Comparison of ENCODE assay signal across 10 cellular contexts in genomic region chr17:41968676-41969075, GRCh38. TPM values are rescaled to one million over a fixed set of nuclear protein-coding genes. Genes with fewer than 3 reads are reported as not detected.
DNase-seq lines count a peak whose midpoint lies in the region; ATAC-seq and TF ChIP-seq lines count a peak whose summit lies in the region.
"Had no signal": no experiment of that assay in that cellular context is flagged by ENCODE, and none has a peak within 500 bp of the region (broad histone marks: within the 10 kb centered on the region; RNA-seq: fewer than 3 reads in every experiment).

No MANE protein-coding gene starts in this region.

- DNase-seq in CD4-positive, alpha-beta memory T cell: no peak
- no peak for DNase-seq in caudate nucleus (lab: John Stamatoyannopoulos, UW)
- no peak for DNase-seq in stimulated activated CD4-positive, alpha-beta T cell treated with anti-CD3 and anti-CD28 coated beads, Interleukin-4, amount 100 ng/mL, for 24 hours
- DNase-seq: activated T-cell treated with anti-CD3 and anti-CD28 coated beads for 4 hours, left colon had no signal

- peaks cover 43% of the 10 kb centered on the region for H3K4me1 ChIP-seq in CD4-positive, alpha-beta memory T cell (ENCODE audit: insufficient read depth, low read length)
- H3K4me1 ChIP-seq in HEK293 (ENCODE audit: control insufficient read depth, insufficient read depth, low read length): 0 out of 2 replicates have a peak, but pooled peaks cover 4% of the 10 kb centered on the region

- peaks cover 20% of the 10 kb centered on the region for H3K36me3 ChIP-seq in CD4-positive, alpha-beta memory T cell (ENCODE audit: insufficient read depth, low read length)
- H3K36me3 ChIP-seq in HEK293 (ENCODE audit: control insufficient read depth in 2 of 2, insufficient read depth in 1 of 2, low read length in 2 of 2): peaks cover 28 to 57% of the 10 kb centered on the region in 2 experiments

- no peak overlapping the region for H3K4me3 ChIP-seq in CD4-positive, alpha-beta memory T cell (ENCODE audit: low read length in 2 of 2)
- H3K4me3 ChIP-seq in HEK293 (ENCODE audit: low read depth, low read length): no peak overlapping the region

- H3K27ac Mint-ChIP-seq in CD4-positive, alpha-beta memory T cell: peak overlapping the region in 3 of 7 donors; percentile 42 to 92 (median 57)
- H3K27ac Mint-ChIP-seq in nephron: peak overlapping the region in 1 of 3 experiments; percentile 46

- peak overlapping the region in 6 of 8 donors; percentile 41 to 85 (median 62) for H3K4me3 Mint-ChIP-seq in CD4-positive, alpha-beta memory T cell
- H3K4me3 Mint-ChIP-seq in nephron: peak overlapping the region; percentile 84 to 88 (median 87)

- H3K9me3 ChIP-seq in CD4-positive, alpha-beta memory T cell (ENCODE audit: control insufficient read depth in 1 of 2, low read length in 2 of 2): no peaks in the 10 kb centered on the region
- no peaks in the 10 kb centered on the region for H3K9me3 ChIP-seq in HEK293 (ENCODE audit: control insufficient read depth, insufficient read depth, low read depth, low read length)
- H3K9me3 ChIP-seq: heart left ventricle had no signal

- H3K27me3 Mint-ChIP-seq in CD4-positive, alpha-beta memory T cell: no peaks in the 10 kb centered on the region
- H3K27me3 Mint-ChIP-seq in nephron (ENCODE audit: low read depth): no peaks in the 10 kb centered on the region

- POLR2A ChIA-PET in CD4-positive, alpha-beta memory T cell (lab: Charles Lee; ENCODE audit: partially characterized antibody): interaction anchor here (3.8 kb wide), 1 partner anchor 48 kb away, joined by 70 read pairs; the partner anchor contains the start of gene DNAJC7
- POLR2A ChIA-PET in HEK293 (lab: Yijun Ruan, JAX): interaction anchor here (1.3 to 1.9 kb wide), 3 partner anchors 12 to 51 kb away, joined by 5 to 7 read pairs (median 5); partner anchors contain the start of genes DNAJC7 and NKIRAS2

- ATAC-seq in GM18502 (IDR thresholded peaks at IDR 0.05; ENCODE audit: poor library complexity, unreplicated experiment): no peak
- ATAC-seq in HG03139 (IDR thresholded peaks at IDR 0.05; ENCODE audit: unreplicated experiment): no peak
- ATAC-seq: heart left ventricle, left colon had no signal

- CTCF ChIA-PET in CD4-positive, alpha-beta memory T cell (lab: Charles Lee; ENCODE audit: partially characterized antibody): no interaction called here
- CTCF ChIA-PET in HEK293 (lab: Yijun Ruan, JAX): no interaction called here

- no peaks in the 10 kb centered on the region for H3K9me3 Mint-ChIP-seq in CD4-positive, alpha-beta memory T cell
- no peaks in the 10 kb centered on the region for H3K9me3 Mint-ChIP-seq in nephron

- H3K36me3 Mint-ChIP-seq in CD4-positive, alpha-beta memory T cell: peaks cover 11 to 30% of the 10 kb centered on the region in 2 donors
- H3K36me3 Mint-ChIP-seq in nephron (ENCODE audit: low read depth): peaks cover 42% of the 10 kb centered on the region

- no peak overlapping the region for H3K27ac ChIP-seq in CD4-positive, alpha-beta memory T cell (ENCODE audit: low read depth, low read length)
- H3K27ac ChIP-seq in HEK293 (ENCODE audit: extremely low read depth, low read depth, low read length) (peak overlapping the region; percentile 49), caudate nucleus (ENCODE audit: low read depth, low read length) (peak overlapping the region; percentile 85)

- no peaks in the 10 kb centered on the region for H3K27me3 ChIP-seq in CD4-positive, alpha-beta memory T cell (ENCODE audit: insufficient read depth, low read length)
- H3K27me3 ChIP-seq: heart left ventricle had no signal

- peaks cover 22 to 48% (median 37%) of the 10 kb centered on the region in 4 donors for H3K4me1 Mint-ChIP-seq in CD4-positive, alpha-beta memory T cell
- peaks cover 44% of the 10 kb centered on the region for H3K4me1 Mint-ChIP-seq in nephron

- intact Hi-C loops in CD4-positive, alpha-beta memory T cell (cut with micrococcal nuclease): no loop called here

- no peak for TF ChIP-seq CTCF in HEK293 (tag by site-specific recombination; IDR thresholded peaks at IDR 0.05)
- TF ChIP-seq CTCF in nephron (IDR thresholded peaks at IDR 0.05; ENCODE audit: unreplicated experiment in 3 of 3): no peak

TF ChIP-seq in HEK293, 187 proteins besides CTCF, POLR2A, EP300 and RAD21:
- TF ChIP-seq HIC1 (tag by site-specific recombination; IDR thresholded peaks at IDR 0.05): 0 out of 2 replicates have a peak, but pooled peaks have one; percentile 12
- no peak for TF ChIP-seq TCF7L2 (IDR thresholded peaks at IDR 0.05; ENCODE audit: borderline replicate concordance, low read depth, low read length)
- TF ChIP-seq ZNF157 (tag by site-specific recombination; IDR thresholded peaks at IDR 0.05): no peak

RNA-seq across cellular contexts. Expression of gene CNP, which starts 2.1 kb away (rescaled TPM):
- total RNA-seq in CD4-positive, alpha-beta memory T cell: 10 to 100 TPM; 31.0 to 36.9 TPM
- 10 to 100 TPM; 23.6 to 35.7 TPM for polyA plus RNA-seq in CD4-positive, alpha-beta memory T cell

RNA-seq across cellular contexts. Expression of gene ODAD4, which starts 38.3 kb away (rescaled TPM):
- total RNA-seq in CD4-positive, alpha-beta memory T cell: under 1 TPM in 1 of 2 experiments, not detected in 1; 0.20 TPM
- under 1 TPM in 1 of 2 donors, not detected in 1; 0.11 TPM for polyA plus RNA-seq in CD4-positive, alpha-beta memory T cell

RNA-seq across cellular contexts. Expression of gene DNAJC7, which starts 48.6 kb away (rescaled TPM):
- 100 to 1,000 TPM; 106 to 112 TPM for total RNA-seq in CD4-positive, alpha-beta memory T cell
- polyA plus RNA-seq in CD4-positive, alpha-beta memory T cell: 10 to 100 TPM; 45.2 to 67.2 TPM

RNA-seq across cellular contexts. Expression of gene ACLY, which starts 49.9 kb away (rescaled TPM):
- total RNA-seq in CD4-positive, alpha-beta memory T cell: 10 to 100 TPM; 84.4 to 88.5 TPM
- polyA plus RNA-seq in CD4-positive, alpha-beta memory T cell: 10 to 100 TPM; 58.7 to 72.1 TPM

RNA-seq across cellular contexts. Expression of gene NKIRAS2, which starts 51.2 kb away (rescaled TPM):
- total RNA-seq in CD4-positive, alpha-beta memory T cell: 10 to 100 TPM; 19.7 TPM
- polyA plus RNA-seq in CD4-positive, alpha-beta memory T cell: 10 to 100 TPM; 22.0 to 28.8 TPM
